8 cellular contexts compared by ENCODE assay signal in the genomic region with DNA sequence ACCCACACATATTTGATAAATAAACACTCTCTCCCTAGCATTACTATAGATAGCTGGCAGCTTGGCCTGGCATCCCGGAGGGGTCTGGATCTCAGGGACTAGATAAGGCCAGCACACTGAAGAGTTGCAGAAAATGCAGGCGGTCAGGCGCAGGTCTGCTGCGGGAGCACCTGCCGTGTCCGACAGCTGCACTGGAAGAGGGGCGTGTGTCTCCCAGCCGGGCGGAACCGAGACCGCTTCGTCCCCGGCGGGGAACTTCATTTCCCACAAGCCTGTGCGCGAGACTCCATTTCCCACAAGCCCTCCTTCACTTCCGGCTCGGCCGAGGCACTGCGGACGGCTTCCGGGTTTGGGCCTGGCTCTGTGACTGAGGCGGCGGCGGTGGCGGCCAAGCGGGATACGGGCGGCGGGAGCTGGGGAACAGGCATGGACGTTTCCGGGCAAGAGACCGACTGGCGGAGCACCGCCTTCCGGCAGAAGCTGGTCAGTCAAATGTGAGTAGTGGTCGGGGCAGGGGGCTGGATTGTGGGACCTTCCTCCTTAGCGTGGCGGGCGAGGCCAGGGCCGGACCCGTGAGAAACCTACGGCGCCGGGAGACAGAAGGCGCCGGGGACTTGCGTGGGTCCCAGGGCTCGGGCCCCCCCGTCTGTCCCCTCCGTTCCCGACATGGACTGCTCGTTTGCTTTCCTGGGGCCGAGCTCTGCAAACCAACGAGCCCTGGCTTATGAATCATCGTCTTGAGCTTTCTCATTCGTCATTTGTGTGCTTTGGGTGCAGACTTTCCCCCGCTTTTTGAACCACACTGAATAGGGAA.
DNase-seq lines count a peak whose midpoint lies in the region; ATAC-seq lines count a peak whose summit lies in the region.

A gene with protein sequence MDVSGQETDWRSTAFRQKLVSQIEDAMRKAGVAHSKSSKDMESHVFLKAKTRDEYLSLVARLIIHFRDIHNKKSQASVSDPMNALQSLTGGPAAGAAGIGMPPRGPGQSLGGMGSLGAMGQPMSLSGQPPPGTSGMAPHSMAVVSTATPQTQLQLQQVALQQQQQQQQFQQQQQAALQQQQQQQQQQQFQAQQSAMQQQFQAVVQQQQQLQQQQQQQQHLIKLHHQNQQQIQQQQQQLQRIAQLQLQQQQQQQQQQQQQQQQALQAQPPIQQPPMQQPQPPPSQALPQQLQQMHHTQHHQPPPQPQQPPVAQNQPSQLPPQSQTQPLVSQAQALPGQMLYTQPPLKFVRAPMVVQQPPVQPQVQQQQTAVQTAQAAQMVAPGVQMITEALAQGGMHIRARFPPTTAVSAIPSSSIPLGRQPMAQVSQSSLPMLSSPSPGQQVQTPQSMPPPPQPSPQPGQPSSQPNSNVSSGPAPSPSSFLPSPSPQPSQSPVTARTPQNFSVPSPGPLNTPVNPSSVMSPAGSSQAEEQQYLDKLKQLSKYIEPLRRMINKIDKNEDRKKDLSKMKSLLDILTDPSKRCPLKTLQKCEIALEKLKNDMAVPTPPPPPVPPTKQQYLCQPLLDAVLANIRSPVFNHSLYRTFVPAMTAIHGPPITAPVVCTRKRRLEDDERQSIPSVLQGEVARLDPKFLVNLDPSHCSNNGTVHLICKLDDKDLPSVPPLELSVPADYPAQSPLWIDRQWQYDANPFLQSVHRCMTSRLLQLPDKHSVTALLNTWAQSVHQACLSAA (plus strand): TSS at position 358 of the 814 bp plus-strand sequence. CDS start 69 bp downstream, at position 427.

- peak; percentile 80 for ATAC-seq in GM18868 (IDR thresholded peaks at IDR 0.05; ENCODE audit: unreplicated experiment)
- ATAC-seq in HG03108 (IDR thresholded peaks at IDR 0.05; ENCODE audit: unreplicated experiment) = peak; percentile 76

- peak; percentile 91 for DNase-seq in ACHN
- peak; percentile 57 for DNase-seq in NCI-H345 treated with DMSO at 0.1 percent for 48 hours (lab: John Stamatoyannopoulos, UW; ENCODE audit: unreplicated experiment)
- peak; percentile 75 to 82 (median 78) for DNase-seq in activated CD4-positive, CD25-positive, alpha-beta regulatory T cell (lab: John Stamatoyannopoulos, UW)
- DNase-seq in central memory CD4-positive, alpha-beta T cell = peak; percentile 83
- DNase-seq in islet precursor cell = peak; percentile 96
- peak; percentile 84 to 88 (median 84) for DNase-seq in stimulated activated CD4-positive, alpha-beta T cell treated with anti-CD3 and anti-CD28 coated beads, Interleukin-12 subunit alpha, Interleukin-12 subunit beta, amount 100 ng/mL, for 48 hours (ENCODE audit: low read depth in 2 of 3, low spot score in 1 of 3)

- in situ Hi-C loops in ACHN (cut with HindIII; ENCODE audit: low pct_ligation_motif_present, low pct_unique_long_range_greater_than_20kb, low sequenced_read_pairs) = no loop called here

Comparison
In these comparisons a context has a peak if more than half of its experiments do, and no peak if none do; other contexts are left out.
1. Peak in every context shown above with its lines: DNase-seq and ATAC-seq.